Comparison of ENCODE assay signal across 10 cellular contexts in the genomic region with DNA sequence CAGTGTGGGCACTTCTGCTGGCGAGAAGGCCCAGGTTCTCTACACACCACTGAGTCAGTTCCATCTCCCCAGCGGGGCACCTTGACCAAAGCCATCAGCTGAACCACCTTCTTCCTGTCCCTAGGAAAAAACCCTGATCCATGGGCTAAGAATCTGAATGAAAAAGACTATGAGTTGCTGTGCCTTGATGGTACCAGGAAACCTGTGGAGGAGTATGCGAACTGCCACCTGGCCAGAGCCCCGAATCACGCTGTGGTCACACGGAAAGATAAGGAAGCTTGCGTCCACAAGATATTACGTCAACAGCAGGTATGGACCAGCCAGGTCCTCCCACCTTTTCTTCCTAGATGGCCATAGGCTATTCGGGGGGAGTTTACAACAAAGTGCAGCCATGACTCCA. TPM values are rescaled to one million over a fixed set of nuclear protein-coding genes. Genes with fewer than 3 reads are reported as not detected.
"Had no signal": no experiment of that assay in that cellular context is flagged by ENCODE, and none has a peak within 500 bp of the region (broad histone marks: within the 10 kb centered on the region; RNA-seq: fewer than 3 reads in every experiment).

No MANE protein-coding gene starts in this region.

- H2AFZ ChIP-seq: GM23248 had no signal

- H3K4me3 ChIP-seq: GM23248, HAP-1 had no signal

- H3K27ac ChIP-seq: GM23248, HL-60 had no signal

- DNase-seq: GM23248, GOT3, H7, HFFc6, KBM-7 had no signal

- H3K36me3 ChIP-seq: HAP-1 had no signal

- H3K4me1 ChIP-seq: HAP-1 had no signal

- H3K9me3 ChIP-seq: HAP-1 had no signal

- ATAC-seq: HCT116 had no signal

- H3K9ac ChIP-seq: GM23248 had no signal

RNA-seq across cellular contexts. Expression of gene TF, which starts 29.1 kb away (rescaled TPM):
- total RNA-seq: GM23248, H4, H7 had no signal
- polyA plus RNA-seq: IgD-negative memory B cell had no signal
